ENCODE assay signal across 11 cellular contexts in the genomic region with DNA sequence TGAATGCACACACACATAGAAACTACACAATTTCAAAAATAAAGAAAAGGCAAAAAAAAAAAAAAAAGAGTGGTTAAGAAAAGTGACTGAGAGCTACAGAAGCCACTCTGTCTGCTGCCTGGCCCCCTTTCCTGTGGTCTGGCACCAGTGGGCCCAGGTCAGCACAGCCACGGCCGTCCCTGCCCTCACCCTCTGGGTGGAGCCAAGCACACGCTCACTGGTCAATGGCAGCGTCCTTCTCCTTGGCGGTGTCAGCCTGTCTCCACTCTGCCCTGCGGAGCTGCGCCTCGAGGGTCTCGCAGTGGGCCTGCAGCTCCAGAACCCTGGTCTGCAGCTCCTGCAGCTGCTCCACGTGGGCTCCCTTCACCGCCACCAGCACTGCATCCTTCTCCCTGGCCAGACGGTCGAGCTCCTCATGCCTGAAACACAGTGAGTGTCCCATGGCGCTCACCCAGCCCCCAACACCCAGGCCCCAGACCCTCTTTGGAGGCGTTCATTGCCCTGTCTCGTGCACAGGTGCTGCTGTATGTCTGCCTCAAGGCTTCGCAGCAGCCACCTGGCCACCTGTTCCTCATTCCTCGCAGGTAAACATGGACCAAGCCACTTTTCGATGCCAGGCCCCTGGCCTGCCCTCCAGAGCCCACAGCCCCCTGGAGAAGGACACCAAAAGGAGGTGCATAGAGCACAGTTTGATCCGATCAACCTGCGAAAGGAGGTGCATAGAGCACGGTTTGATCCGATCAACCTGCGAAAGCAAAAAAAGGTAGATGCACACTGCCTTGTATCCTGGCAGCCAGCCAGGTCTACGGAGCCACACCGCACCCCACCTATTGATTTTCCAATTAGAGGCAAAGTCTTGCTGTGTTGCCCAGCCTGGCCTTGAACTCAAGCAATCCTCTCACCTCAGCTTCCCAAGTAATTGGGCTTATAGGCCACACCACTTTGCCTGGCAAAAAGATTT.
"Had no signal": no experiment of that assay in that cellular context is flagged by ENCODE, and none has a peak within 500 bp of the region (broad histone marks: within the 10 kb centered on the region; RNA-seq: fewer than 3 reads in every experiment).

No MANE protein-coding gene starts in this region.

- H3K4me3 ChIP-seq: adrenal gland, coronary artery, pancreas, thoracic aorta had no signal

- H3K9me3 ChIP-seq: adrenal gland, pancreas, thoracic aorta had no signal

- DNase-seq: activated CD4-positive, alpha-beta T cell treated with anti-CD3 and anti-CD28 coated beads for 48 hours; activated naive CD4-positive, alpha-beta T cell treated with anti-CD3 and anti-CD28 coated beads for 36 hours; adrenal gland; caudate nucleus; hippocampal formation; kidney glomerular epithelial cell; stimulated activated CD4-positive, alpha-beta T cell treated with anti-CD3 and anti-CD28 coated beads, Interleukin-15, amount 100 ng/mL, for 24 hours; stimulated activated CD4-positive, alpha-beta T cell treated with anti-CD3 and anti-CD28 coated beads, Interleukin-4, amount 100 ng/mL, for 24 hours had no signal

- H3K27ac ChIP-seq: adrenal gland, coronary artery, pancreas, thoracic aorta had no signal

- ATAC-seq: pancreas had no signal

- H3K4me1 ChIP-seq: adrenal gland, pancreas had no signal

- H3K27me3 ChIP-seq: adrenal gland, pancreas had no signal
